ENCODE assay signal across 2 cellular contexts in the genomic region with DNA sequence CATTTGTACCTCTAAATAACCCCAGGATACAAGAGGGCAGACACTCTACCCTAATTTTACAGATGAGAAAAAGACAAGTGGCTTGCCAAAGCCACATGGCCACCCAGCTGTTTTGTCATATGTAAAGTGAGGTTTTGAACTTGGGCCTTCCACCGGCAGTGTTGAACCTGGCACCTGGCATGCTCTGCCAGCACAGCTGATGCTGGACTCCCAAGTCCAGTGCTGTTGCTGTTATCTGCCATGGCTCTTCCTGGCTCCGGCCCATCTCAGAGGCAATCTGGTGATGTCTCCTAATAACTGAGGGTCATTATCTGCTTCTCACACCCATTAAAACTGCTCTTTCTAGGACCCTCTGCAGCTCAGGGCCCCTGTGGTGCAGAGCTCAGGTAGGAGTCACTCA.
TF ChIP-seq lines count a peak whose summit lies in the region.

No MANE protein-coding gene starts in this region.

TF ChIP-seq in liver, 16 proteins besides CTCF, POLR2A, EP300 and RAD21:
- TF ChIP-seq RXRA (IDR thresholded peaks at IDR 0.05) (no peak), FOXA2 (IDR thresholded peaks at IDR 0.05) (no peak), FOXA1 (IDR thresholded peaks at IDR 0.05) (no peak), SP1 (IDR thresholded peaks at IDR 0.05) (peak; percentile 45), GABPA (IDR thresholded peaks at IDR 0.05 in 1 of 2, conservative IDR thresholded peaks at IDR 0.05 in 1 of 2) (no peak), TAF1 (conservative IDR thresholded peaks at IDR 0.05) (no peak), HNF4A (conservative IDR thresholded peaks at IDR 0.05) (peak; percentile 59 to 60)
- TF ChIP-seq, protein P1, sequence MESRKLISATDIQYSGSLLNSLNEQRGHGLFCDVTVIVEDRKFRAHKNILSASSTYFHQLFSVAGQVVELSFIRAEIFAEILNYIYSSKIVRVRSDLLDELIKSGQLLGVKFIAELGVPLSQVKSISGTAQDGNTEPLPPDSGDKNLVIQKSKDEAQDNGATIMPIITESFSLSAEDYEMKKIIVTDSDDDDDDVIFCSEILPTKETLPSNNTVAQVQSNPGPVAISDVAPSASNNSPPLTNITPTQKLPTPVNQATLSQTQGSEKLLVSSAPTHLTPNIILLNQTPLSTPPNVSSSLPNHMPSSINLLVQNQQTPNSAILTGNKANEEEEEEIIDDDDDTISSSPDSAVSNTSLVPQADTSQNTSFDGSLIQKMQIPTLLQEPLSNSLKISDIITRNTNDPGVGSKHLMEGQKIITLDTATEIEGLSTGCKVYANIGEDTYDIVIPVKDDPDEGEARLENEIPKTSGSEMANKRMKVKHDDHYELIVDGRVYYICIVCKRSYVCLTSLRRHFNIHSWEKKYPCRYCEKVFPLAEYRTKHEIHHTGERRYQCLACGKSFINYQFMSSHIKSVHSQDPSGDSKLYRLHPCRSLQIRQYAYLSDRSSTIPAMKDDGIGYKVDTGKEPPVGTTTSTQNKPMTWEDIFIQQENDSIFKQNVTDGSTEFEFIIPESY (IDR thresholded peaks at IDR 0.05): no peak
- TF ChIP-seq, protein P2, sequence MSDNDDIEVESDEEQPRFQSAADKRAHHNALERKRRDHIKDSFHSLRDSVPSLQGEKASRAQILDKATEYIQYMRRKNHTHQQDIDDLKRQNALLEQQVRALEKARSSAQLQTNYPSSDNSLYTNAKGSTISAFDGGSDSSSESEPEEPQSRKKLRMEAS (IDR thresholded peaks at IDR 0.05): peak; percentile 23
TF ChIP-seq in liver: peak in this region for 3.

TF ChIP-seq in HepG2, 621 proteins besides CTCF, POLR2A, EP300 and RAD21:
- TF ChIP-seq TOPORS (CRISPR knock-in tag; IDR thresholded peaks at IDR 0.05): no peak
- TF ChIP-seq HES4 (CRISPR knock-in tag; IDR thresholded peaks at IDR 0.05; ENCODE audit: borderline replicate concordance): no peak
- TF ChIP-seq ZFX (CRISPR knock-in tag; IDR thresholded peaks at IDR 0.05; ENCODE audit: low read depth): no peak
- TF ChIP-seq ZNF430 (CRISPR knock-in tag; IDR thresholded peaks at IDR 0.05): no peak
- TF ChIP-seq BRD4 (CRISPR knock-in tag; IDR thresholded peaks at IDR 0.05): no peak
- TF ChIP-seq ZNF749 (CRISPR knock-in tag; IDR thresholded peaks at IDR 0.05; ENCODE audit: borderline replicate concordance): no peak
- TF ChIP-seq RXRA (CRISPR knock-in tag; IDR thresholded peaks at IDR 0.05): no peak
- TF ChIP-seq, protein P3, sequence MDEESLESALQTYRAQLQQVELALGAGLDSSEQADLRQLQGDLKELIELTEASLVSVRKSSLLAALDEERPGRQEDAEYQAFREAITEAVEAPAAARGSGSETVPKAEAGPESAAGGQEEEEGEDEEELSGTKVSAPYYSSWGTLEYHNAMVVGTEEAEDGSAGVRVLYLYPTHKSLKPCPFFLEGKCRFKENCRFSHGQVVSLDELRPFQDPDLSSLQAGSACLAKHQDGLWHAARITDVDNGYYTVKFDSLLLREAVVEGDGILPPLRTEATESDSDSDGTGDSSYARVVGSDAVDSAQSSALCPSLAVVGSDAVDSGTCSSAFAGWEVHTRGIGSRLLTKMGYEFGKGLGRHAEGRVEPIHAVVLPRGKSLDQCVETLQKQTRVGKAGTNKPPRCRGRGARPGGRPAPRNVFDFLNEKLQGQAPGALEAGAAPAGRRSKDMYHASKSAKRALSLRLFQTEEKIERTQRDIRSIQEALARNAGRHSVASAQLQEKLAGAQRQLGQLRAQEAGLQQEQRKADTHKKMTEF (CRISPR knock-in tag; IDR thresholded peaks at IDR 0.05): no peak
- TF ChIP-seq KAT2B (IDR thresholded peaks at IDR 0.05; ENCODE audit: borderline replicate concordance, low read depth, low read length): no peak
- TF ChIP-seq, protein P4, sequence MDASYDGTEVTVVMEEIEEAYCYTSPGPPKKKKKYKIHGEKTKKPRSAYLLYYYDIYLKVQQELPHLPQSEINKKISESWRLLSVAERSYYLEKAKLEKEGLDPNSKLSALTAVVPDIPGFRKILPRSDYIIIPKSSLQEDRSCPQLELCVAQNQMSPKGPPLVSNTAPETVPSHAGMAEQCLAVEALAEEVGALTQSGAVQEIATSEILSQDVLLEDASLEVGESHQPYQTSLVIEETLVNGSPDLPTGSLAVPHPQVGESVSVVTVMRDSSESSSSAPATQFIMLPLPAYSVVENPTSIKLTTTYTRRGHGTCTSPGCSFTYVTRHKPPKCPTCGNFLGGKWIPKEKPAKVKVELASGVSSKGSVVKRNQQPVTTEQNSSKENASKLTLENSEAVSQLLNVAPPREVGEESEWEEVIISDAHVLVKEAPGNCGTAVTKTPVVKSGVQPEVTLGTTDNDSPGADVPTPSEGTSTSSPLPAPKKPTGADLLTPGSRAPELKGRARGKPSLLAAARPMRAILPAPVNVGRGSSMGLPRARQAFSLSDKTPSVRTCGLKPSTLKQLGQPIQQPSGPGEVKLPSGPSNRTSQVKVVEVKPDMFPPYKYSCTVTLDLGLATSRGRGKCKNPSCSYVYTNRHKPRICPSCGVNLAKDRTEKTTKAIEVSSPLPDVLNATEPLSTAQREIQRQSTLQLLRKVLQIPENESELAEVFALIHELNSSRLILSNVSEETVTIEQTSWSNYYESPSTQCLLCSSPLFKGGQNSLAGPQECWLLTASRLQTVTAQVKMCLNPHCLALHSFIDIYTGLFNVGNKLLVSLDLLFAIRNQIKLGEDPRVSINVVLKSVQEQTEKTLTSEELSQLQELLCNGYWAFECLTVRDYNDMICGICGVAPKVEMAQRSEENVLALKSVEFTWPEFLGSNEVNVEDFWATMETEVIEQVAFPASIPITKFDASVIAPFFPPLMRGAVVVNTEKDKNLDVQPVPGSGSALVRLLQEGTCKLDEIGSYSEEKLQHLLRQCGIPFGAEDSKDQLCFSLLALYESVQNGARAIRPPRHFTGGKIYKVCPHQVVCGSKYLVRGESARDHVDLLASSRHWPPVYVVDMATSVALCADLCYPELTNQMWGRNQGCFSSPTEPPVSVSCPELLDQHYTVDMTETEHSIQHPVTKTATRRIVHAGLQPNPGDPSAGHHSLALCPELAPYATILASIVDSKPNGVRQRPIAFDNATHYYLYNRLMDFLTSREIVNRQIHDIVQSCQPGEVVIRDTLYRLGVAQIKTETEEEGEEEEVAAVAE (CRISPR knock-in tag; IDR thresholded peaks at IDR 0.05; ENCODE audit: borderline replicate concordance): no peak
- no peak for TF ChIP-seq ZNF235 (CRISPR knock-in tag; IDR thresholded peaks at IDR 0.05; ENCODE audit: borderline replicate concordance)
